ENCODE assay signal across 11 cellular contexts in the genomic region with DNA sequence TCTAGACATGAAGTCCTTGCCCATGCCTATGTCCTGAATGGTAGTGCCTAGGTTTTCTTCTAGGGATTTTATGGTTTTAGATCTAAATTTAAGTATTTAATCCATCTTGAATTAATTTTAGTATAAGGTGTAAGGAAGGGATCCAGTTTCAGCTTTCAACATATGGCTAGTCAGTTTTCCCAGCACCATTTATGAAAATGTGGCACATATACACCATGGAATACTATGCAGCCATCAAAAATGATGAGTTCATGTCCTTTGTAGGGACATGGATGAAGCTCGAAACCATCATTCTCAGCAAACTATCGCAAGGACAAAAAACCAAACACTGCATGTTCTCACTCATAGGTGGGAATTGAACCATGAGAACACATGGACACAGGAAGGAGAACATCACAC. TPM values are rescaled to one million over a fixed set of nuclear protein-coding genes. Genes with fewer than 3 reads are reported as not detected.
A peak's percentile ranks its signal among the peaks of the same experiment; 100 is the strongest.
DNase-seq lines count a peak whose midpoint lies in the region; ATAC-seq, FAIRE-seq and TF ChIP-seq lines count a peak whose summit lies in the region.
"Not testable (repeated sequence)": the region's sequence is repeated elsewhere in the genome, so short reads cannot be mapped to it uniquely, and the experiment has no call there.
"Had no signal": no experiment of that assay in that cellular context is flagged by ENCODE, and none has a peak within 500 bp of the region (broad histone marks: within the 10 kb centered on the region; RNA-seq: fewer than 3 reads in every experiment).

No MANE protein-coding gene starts in this region.

- H3K9ac ChIP-seq in MM.1S (ENCODE audit: low read length), result peak overlapping the region; percentile 42; the same call in 1 of the 2 replicates
- not testable (repeated sequence) for H3K9ac ChIP-seq in skeletal muscle tissue (ENCODE audit: low read depth in 1 of 3, low read length in 3 of 3)

- not testable (repeated sequence) for H3K9me3 ChIP-seq in A549; MM.1S (replicated peaks; ENCODE audit: insufficient read depth, low read length); skeletal muscle tissue (ENCODE audit: control insufficient read depth in 3 of 3, low read length in 3 of 3)

- not testable (repeated sequence) for DNase-seq in A549 (ENCODE audit: low read depth in 1 of 2, low spot score in 1 of 2); MM.1S; activated T-helper 1 cell treated with anti-CD3 and anti-CD28 coated beads, Interleukin-12 subunit alpha, Interleukin-12 subunit beta, Interleukin-2, Interleukin-4 antibody, amounts not matched to agents 30 ng/mL and 10 ng/mL and 1 ng/mL, durations not matched to agents 14 hours and 24 hours and 36 hours (ENCODE audit: low spot score); chondrocyte (ENCODE audit: low spot score); memory B cell (ENCODE audit: low spot score in 2 of 2)

- H3K4me3 Mint-ChIP-seq in activated T-helper 1 cell treated with anti-CD3 and anti-CD28 coated beads, Interleukin-12 subunit alpha, Interleukin-12 subunit beta, Interleukin-2, Interleukin-4 antibody, amounts not matched to agents 30 ng/mL and 10 ng/mL and 1 ng/mL, durations not matched to agents 14 hours and 24 hours and 36 hours, result peak overlapping the region; percentile 85
- not testable (repeated sequence) for H3K4me3 Mint-ChIP-seq in chondrocyte (ENCODE audit: unreplicated experiment); memory B cell

- peaks cover 67% of the 10 kb centered on the region for H3K79me2 ChIP-seq in MM.1S (ENCODE audit: low read length)

- H3K27me3 Mint-ChIP-seq in activated T-helper 1 cell treated with anti-CD3 and anti-CD28 coated beads, Interleukin-12 subunit alpha, Interleukin-12 subunit beta, Interleukin-2, Interleukin-4 antibody, amounts not matched to agents 30 ng/mL and 10 ng/mL and 1 ng/mL, durations not matched to agents 14 hours and 24 hours and 36 hours (ENCODE audit: insufficient read depth); chondrocyte (ENCODE audit: low read depth); memory B cell: not testable (repeated sequence)

- not testable (repeated sequence) for TF ChIP-seq EP300 in A549 (IDR thresholded peaks at IDR 0.05)

- not testable (repeated sequence) for H3K4me3 ChIP-seq in A549; skeletal muscle tissue (ENCODE audit: low read length in 3 of 3)
- H3K4me3 ChIP-seq in GM08714 (ENCODE audit: low read length) (peak overlapping the region; percentile 47; the same call in 1 of the 2 replicates), MM.1S (ENCODE audit: low read length) (0 out of 2 replicates have a peak overlapping the region, but pooled peaks have one; percentile 6)

- peaks cover 43% of the 10 kb centered on the region for H3K36me3 Mint-ChIP-seq in activated T-helper 1 cell treated with anti-CD3 and anti-CD28 coated beads, Interleukin-12 subunit alpha, Interleukin-12 subunit beta, Interleukin-2, Interleukin-4 antibody, amounts not matched to agents 30 ng/mL and 10 ng/mL and 1 ng/mL, durations not matched to agents 14 hours and 24 hours and 36 hours (ENCODE audit: low read depth)
- H3K36me3 Mint-ChIP-seq in chondrocyte (ENCODE audit: low read depth) (peaks cover 13% of the 10 kb centered on the region), memory B cell (peaks cover 35% of the 10 kb centered on the region)

- peak overlapping the region; percentile 75 to 85 for H3K27ac ChIP-seq in A549
- peak overlapping the region; percentile 89; the same call in 1 of the 2 replicates for H3K27ac ChIP-seq in MM.1S (ENCODE audit: low read length)
- peak overlapping the region; percentile 60; the same call in 1 of the 2 replicates for H3K27ac ChIP-seq in VCaP
- peak overlapping the region; percentile 54 for H3K27ac ChIP-seq in skeletal muscle tissue (ENCODE audit: low read depth, low read length)

- not testable (repeated sequence) for TF ChIP-seq POLR2A in A549 (IDR thresholded peaks at IDR 0.05; ENCODE audit: low read length)

- H3K4me2 ChIP-seq in A549 (peak overlapping the region; percentile 74), MM.1S (ENCODE audit: low read depth, low read length) (peak overlapping the region; percentile 76)

- CTCF ChIA-PET in A549 (lab: Yijun Ruan, JAX), result not testable (repeated sequence)

- intact Hi-C loops in activated T-helper 1 cell treated with anti-CD3 and anti-CD28 coated beads, Interleukin-12 subunit alpha, Interleukin-12 subunit beta, Interleukin-2, Interleukin-4 antibody, amounts not matched to agents 30 ng/mL and 10 ng/mL and 1 ng/mL, durations not matched to agents 14 hours and 24 hours and 36 hours (cut with micrococcal nuclease), result loop anchor here (1.0 kb wide), 1 partner anchor 15 kb away; no protein-coding TSS in a partner anchor

- H2AFZ ChIP-seq in MM.1S (ENCODE audit: low read length), result not testable (repeated sequence)

- not testable (repeated sequence) for H4K20me1 ChIP-seq in MM.1S (ENCODE audit: insufficient read depth, low read length)

- not testable (repeated sequence) for TF ChIP-seq RAD21 in A549 (conservative IDR thresholded peaks at IDR 0.05 in 1 of 2, IDR thresholded peaks at IDR 0.05 in 1 of 2)

- H3K4me1 Mint-ChIP-seq in activated T-helper 1 cell treated with anti-CD3 and anti-CD28 coated beads, Interleukin-12 subunit alpha, Interleukin-12 subunit beta, Interleukin-2, Interleukin-4 antibody, amounts not matched to agents 30 ng/mL and 10 ng/mL and 1 ng/mL, durations not matched to agents 14 hours and 24 hours and 36 hours (ENCODE audit: low read depth), result peaks cover 64% of the 10 kb centered on the region
- not testable (repeated sequence) for H3K4me1 Mint-ChIP-seq in chondrocyte (ENCODE audit: low read depth)
- peaks cover 48% of the 10 kb centered on the region for H3K4me1 Mint-ChIP-seq in memory B cell

- peak overlapping the region; percentile 99 for H3K27ac Mint-ChIP-seq in activated T-helper 1 cell treated with anti-CD3 and anti-CD28 coated beads, Interleukin-12 subunit alpha, Interleukin-12 subunit beta, Interleukin-2, Interleukin-4 antibody, amounts not matched to agents 30 ng/mL and 10 ng/mL and 1 ng/mL, durations not matched to agents 14 hours and 24 hours and 36 hours
- H3K27ac Mint-ChIP-seq in chondrocyte (ENCODE audit: unreplicated experiment) (peak overlapping the region; percentile 98), memory B cell (peak overlapping the region; percentile 96)

- WGBS in A549 (ENCODE audit: missing lambda C conversion rate), result 51% methylated on average over 2 of the region's 2 CpGs

- not testable (repeated sequence) for TF ChIP-seq CTCF in A549 (IDR thresholded peaks at IDR 0.05); MM.1S (IDR thresholded peaks at IDR 0.05; ENCODE audit: low read length); VCaP (conservative IDR thresholded peaks at IDR 0.05); chondrocyte (IDR thresholded peaks at IDR 0.05)

- POLR2A ChIA-PET in A549 (lab: Yijun Ruan, JAX), result not testable (repeated sequence)

- H3K27me3 ChIP-seq in MM.1S (replicated peaks; ENCODE audit: insufficient read depth, low read length); skeletal muscle tissue (ENCODE audit: control insufficient read depth in 3 of 3, insufficient read depth in 3 of 3, low read length in 3 of 3): not testable (repeated sequence)

- H3K36me3 ChIP-seq in MM.1S (replicated peaks; ENCODE audit: insufficient read depth, low read length); skeletal muscle tissue (ENCODE audit: control insufficient read depth in 3 of 3, insufficient read depth in 3 of 3, low read length in 3 of 3): not testable (repeated sequence)

- not testable (repeated sequence) for FAIRE-seq in A549 (lab: Jason Lieb, UNC)

- H3F3A ChIP-seq in MM.1S (ENCODE audit: insufficient read depth, low read length), result peaks cover 16% of the 10 kb centered on the region; the same call in 1 of the 2 replicates

- not testable (repeated sequence) for ATAC-seq in A549; memory B cell (ENCODE audit: low read depth)

- H3K4me1 ChIP-seq in A549 (peaks cover 16% of the 10 kb centered on the region; the same call in 2 of the 3 replicates), skeletal muscle tissue (ENCODE audit: control insufficient read depth in 3 of 3, insufficient read depth in 3 of 3, low read length in 3 of 3) (peaks cover 0 to 11% (median 8%) of the 10 kb centered on the region in 3 donors)
- H3K4me1 ChIP-seq in MM.1S (ENCODE audit: low read length), result not testable (repeated sequence)

- peaks cover 14% of the 10 kb centered on the region for H3K9me3 Mint-ChIP-seq in activated T-helper 1 cell treated with anti-CD3 and anti-CD28 coated beads, Interleukin-12 subunit alpha, Interleukin-12 subunit beta, Interleukin-2, Interleukin-4 antibody, amounts not matched to agents 30 ng/mL and 10 ng/mL and 1 ng/mL, durations not matched to agents 14 hours and 24 hours and 36 hours
- H3K9me3 Mint-ChIP-seq in chondrocyte (ENCODE audit: low read depth), result peaks cover 22% of the 10 kb centered on the region
- not testable (repeated sequence) for H3K9me3 Mint-ChIP-seq in memory B cell

- H3K9me2 ChIP-seq in MM.1S (replicated peaks; ENCODE audit: insufficient read depth, low read length), result not testable (repeated sequence)

RNA-seq across cellular contexts. Expression of a gene that starts 29.8 kb away (rescaled TPM):
- 15.4 and 15.6 TPM in 2 replicates for polyA plus RNA-seq in A549 (2011; rRNA removed)
- 26.6 and 30.8 TPM in 2 replicates for polyA plus RNA-seq in A549 (2012; cell fraction: cytosol; rRNA removed)
- 39.8 and 40.3 TPM in 2 replicates for polyA plus RNA-seq in A549 (2012; cell fraction: nucleus; rRNA removed)
- polyA plus RNA-seq in A549 (2017; fragmentation: RNase III; extraction: RNeasy Plus Mini Kit Qiagen cat#74134 plus additional on column Dnase treatment), result 12.2 to 14.4 TPM (median 12.3 TPM) in 3 replicates
- polyA minus RNA-seq in A549 (2011; rRNA and poly(A)+ RNA removed), result 14.7 and 16.7 TPM in 2 replicates
- 45.4 and 48.0 TPM in 2 replicates for total RNA-seq in activated T-helper 1 cell treated with anti-CD3 and anti-CD28 coated beads, Interleukin-12 subunit alpha, Interleukin-12 subunit beta, Interleukin-2, Interleukin-4 antibody, amounts not matched to agents 30 ng/mL and 10 ng/mL and 1 ng/mL, durations not matched to agents 14 hours and 24 hours and 36 hours
- total RNA-seq in chondrocyte, result 19.6 to 29.0 TPM (median 20.2 TPM) in 3 replicates
- total RNA-seq in skeletal muscle tissue, result 13.6 TPM

RNA-seq across cellular contexts. Expression of a gene that starts 54.5 kb away (rescaled TPM):
- polyA plus RNA-seq in A549 (2011; rRNA removed) (not detected in 2 replicates), A549 (2017; fragmentation: RNase III; extraction: RNeasy Plus Mini Kit Qiagen cat#74134 plus additional on column Dnase treatment) (0.03 TPM in 1 of 3 replicates, not detected in the others)
- 0.01 TPM in 1 of 2 replicates, not detected in the other for polyA plus RNA-seq in A549 (2012; cell fraction: cytosol; rRNA removed)
- polyA plus RNA-seq in A549 (2012; cell fraction: nucleus; rRNA removed), result not detected in 2 replicates
- not detected in 2 replicates for polyA minus RNA-seq in A549 (2011; rRNA and poly(A)+ RNA removed)
- total RNA-seq in activated T-helper 1 cell treated with anti-CD3 and anti-CD28 coated beads, Interleukin-12 subunit alpha, Interleukin-12 subunit beta, Interleukin-2, Interleukin-4 antibody, amounts not matched to agents 30 ng/mL and 10 ng/mL and 1 ng/mL, durations not matched to agents 14 hours and 24 hours and 36 hours, result 20.4 and 21.8 TPM in 2 replicates
- total RNA-seq in chondrocyte (not detected in 3 replicates), skeletal muscle tissue (0.52 TPM)
- total RNA-seq: A172, epithelial cell of proximal tubule, fibroblast of villous mesenchyme had no signal

Comparison
In these comparisons a context has a peak if more than half of its experiments do, and no peak if none do; other contexts are left out.
1. RNA of a gene that starts 54.5 kb away (total RNA-seq): 20.4 to 21.8 TPM in activated T-helper 1 cell treated with anti-CD3 and anti-CD28 coated beads, Interleukin-12 subunit alpha, Interleukin-12 subunit beta, Interleukin-2, Interleukin-4 antibody, amounts not matched to agents 30 ng/mL and 10 ng/mL and 1 ng/mL, durations not matched to agents 14 hours and 24 hours and 36 hours; 0.52 TPM in skeletal muscle tissue (single experiment) and not detected in chondrocyte; every median in the first group is over 10 times any median in the second.
2. Peak in every context shown above with its lines, with median percentiles within 50 percentile points of each other: H3K27ac ChIP-seq and H3K27ac Mint-ChIP-seq.